ENCODE assay signal across 29 cellular contexts in the genomic region with DNA sequence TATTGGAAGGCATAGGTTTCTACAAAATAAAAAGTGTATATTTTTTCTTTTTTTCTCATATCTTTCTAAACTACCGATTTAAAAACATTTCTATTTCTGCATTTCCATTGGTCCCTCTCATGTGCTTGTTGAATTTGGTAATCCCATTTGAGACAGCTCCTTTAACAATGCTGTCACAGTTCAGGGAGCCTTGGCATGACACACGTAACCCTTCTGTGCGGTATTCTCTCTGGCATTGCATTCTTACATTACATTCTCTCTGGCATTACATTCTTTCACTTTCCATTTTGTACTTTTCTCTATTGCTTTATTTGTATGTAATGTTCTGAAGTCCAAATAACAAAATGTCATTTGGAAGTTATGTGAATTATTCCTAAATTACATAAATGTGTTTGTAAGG.
A peak's percentile ranks its signal among the peaks of the same experiment; 100 is the strongest.
DNase-seq lines count a peak whose midpoint lies in the region; ATAC-seq, FAIRE-seq and TF ChIP-seq lines count a peak whose summit lies in the region.
"Had no signal": no experiment of that assay in that cellular context is flagged by ENCODE, and none has a peak within 500 bp of the region (broad histone marks: within the 10 kb centered on the region; RNA-seq: fewer than 3 reads in every experiment).

No MANE protein-coding gene starts in this region.

- no peaks in the 10 kb centered on the region for H3K27me3 ChIP-seq in stomach

- TF ChIP-seq POLR2A in stomach (IDR thresholded peaks at IDR 0.05): no peak

- no peak for TF ChIP-seq CTCF in stomach (IDR thresholded peaks at IDR 0.05)

- intact Hi-C loops in activated CD4-positive, alpha-beta T cell treated with anti-CD3 and anti-CD28 coated beads for 36 hours (cut with DNase I, micrococcal nuclease): no loop called here
- intact Hi-C loops in stomach (cut with DNase I; ENCODE audit: low total_unique reads): no loop called here
- intact Hi-C loops in posterior vena cava (cut with DNase I): no loop called here

- no peak overlapping the region for H3K27ac ChIP-seq in stomach
- H3K27ac ChIP-seq: HL-60, RWPE1, SK-N-MC had no signal

- H3K36me3 ChIP-seq in stomach: peaks cover 4 to 42% (median 29%) of the 10 kb centered on the region in 4 donors

- POLR2A ChIA-PET in activated CD4-positive, alpha-beta T cell treated with anti-CD3 and anti-CD28 coated beads for 36 hours (lab: Charles Lee): no interaction called here

- H3K4me3 ChIP-seq in stomach: no peak overlapping the region
- H3K4me3 ChIP-seq: K562, SK-N-MC had no signal

- DNase-seq in EH (ENCODE audit: low read depth): peak; percentile 2
- peak; percentile 10 for DNase-seq in astrocyte of the hippocampus (ENCODE audit: low read depth, low spot score)
- no peak for DNase-seq in frontal cortex (ENCODE audit: low spot score in 2 of 2)
- DNase-seq in renal cortical epithelial cell (ENCODE audit: low read depth): peak; percentile 81
- no peak for DNase-seq in activated CD4-positive, alpha-beta T cell treated with anti-CD3 and anti-CD28 coated beads for 36 hours
- DNase-seq in stomach: no peak
- no peak for DNase-seq in posterior vena cava (ENCODE audit: low spot score)
- DNase-seq: AML-193; C1 segment of cervical spinal cord; CD8-positive, alpha-beta T cell; DMS53; EL; GF-D8; GOT3; HCEC 1CT; NCI-H1105; NCI-H146; NCI-H2029; NCI-H2227 treated with DMSO at 0.1 percent for 48 hours; NCI-H510A; NK-92 treated with Interleukin-12 subunit alpha and Interleukin-12 subunit beta, amount 100 ng/mL, for 24 hours; SHP77 treated with DMSO at 0.1 percent for 48 hours had no signal

- no peaks in the 10 kb centered on the region for H3K9me3 ChIP-seq in stomach

- no peaks in the 10 kb centered on the region for H3K4me1 ChIP-seq in stomach

- ATAC-seq in activated CD4-positive, alpha-beta T cell treated with anti-CD3 and anti-CD28 coated beads for 36 hours: no peak
- ATAC-seq in GM18861 (IDR thresholded peaks at IDR 0.05; ENCODE audit: unreplicated experiment): no peak
- ATAC-seq: CD8-positive, alpha-beta T cell; HepG2; K562 had no signal

- peaks cover 8% of the 10 kb centered on the region for H3K4me1 Mint-ChIP-seq in activated CD4-positive, alpha-beta T cell treated with anti-CD3 and anti-CD28 coated beads for 36 hours

- no peak for TF ChIP-seq EP300 in stomach (IDR thresholded peaks at IDR 0.05)

- H3K36me3 Mint-ChIP-seq in activated CD4-positive, alpha-beta T cell treated with anti-CD3 and anti-CD28 coated beads for 36 hours (ENCODE audit: low read depth): peaks cover 24% of the 10 kb centered on the region

- H3K27ac Mint-ChIP-seq in activated CD4-positive, alpha-beta T cell treated with anti-CD3 and anti-CD28 coated beads for 36 hours: no peak overlapping the region
- H3K27ac Mint-ChIP-seq: CD8-positive, alpha-beta T cell had no signal

- FAIRE-seq in frontal cortex (lab: Jason Lieb, UNC): peak; percentile 30
- FAIRE-seq: D721Med, HepG2, K562 had no signal

- CTCF ChIA-PET in activated CD4-positive, alpha-beta T cell treated with anti-CD3 and anti-CD28 coated beads for 36 hours (lab: Charles Lee): no interaction called here

- no peak overlapping the region for H3K4me3 Mint-ChIP-seq in activated CD4-positive, alpha-beta T cell treated with anti-CD3 and anti-CD28 coated beads for 36 hours
- H3K4me3 Mint-ChIP-seq: CD8-positive, alpha-beta T cell had no signal

- WGBS in stomach, 5 donors: 86 to 100% (median 94%) methylated on average over 3 of the region's 3 CpGs

- peaks cover 2% of the 10 kb centered on the region for H3K9me3 Mint-ChIP-seq in activated CD4-positive, alpha-beta T cell treated with anti-CD3 and anti-CD28 coated beads for 36 hours (ENCODE audit: low read depth)
- H3K9me3 Mint-ChIP-seq: CD8-positive, alpha-beta T cell had no signal

- no peaks in the 10 kb centered on the region for H3K27me3 Mint-ChIP-seq in activated CD4-positive, alpha-beta T cell treated with anti-CD3 and anti-CD28 coated beads for 36 hours

Comparison
In these comparisons a context has a peak if more than half of its experiments do, and no peak if none do; other contexts are left out.
1. DNase-seq: peak in EH (single experiment), astrocyte of the hippocampus (single experiment) and renal cortical epithelial cell (single experiment); none in frontal cortex (0 of 2), activated CD4-positive, alpha-beta T cell treated with anti-CD3 and anti-CD28 coated beads for 36 hours (single experiment), stomach (single experiment) and posterior vena cava (single experiment).